Comparison of ENCODE assay signal across 2 cellular contexts in genomic region chr14:74516451-74517155, GRCh38.
TF ChIP-seq lines count a peak whose summit lies in the region.

No MANE protein-coding gene starts in this region.

TF ChIP-seq in endothelial cell of umbilical vein, 7 proteins besides CTCF, POLR2A, EP300 and RAD21 (continued from another document):
- TF ChIP-seq EZH2 (IDR thresholded peaks at IDR 0.05; ENCODE audit: borderline replicate concordance, low read depth, low read length, severe bottlenecking): no peak
- no peak for TF ChIP-seq MAX (IDR thresholded peaks at IDR 0.05; ENCODE audit: insufficient read depth, insufficient read length)
- TF ChIP-seq GATA2 (IDR thresholded peaks at IDR 0.05; ENCODE audit: insufficient read depth, insufficient read length, low read depth, low read length): no peak

TF ChIP-seq in HEK293T, 16 proteins besides CTCF, POLR2A, EP300 and RAD21 (continued from another document):
- TF ChIP-seq SP1 (IDR thresholded peaks at IDR 0.05): no peak
- TF ChIP-seq FOXA1 (IDR thresholded peaks at IDR 0.05): no peak
- no peak for TF ChIP-seq ZNF384 (IDR thresholded peaks at IDR 0.05)
